Comparison of ENCODE assay signal across 14 cellular contexts in the genomic region with DNA sequence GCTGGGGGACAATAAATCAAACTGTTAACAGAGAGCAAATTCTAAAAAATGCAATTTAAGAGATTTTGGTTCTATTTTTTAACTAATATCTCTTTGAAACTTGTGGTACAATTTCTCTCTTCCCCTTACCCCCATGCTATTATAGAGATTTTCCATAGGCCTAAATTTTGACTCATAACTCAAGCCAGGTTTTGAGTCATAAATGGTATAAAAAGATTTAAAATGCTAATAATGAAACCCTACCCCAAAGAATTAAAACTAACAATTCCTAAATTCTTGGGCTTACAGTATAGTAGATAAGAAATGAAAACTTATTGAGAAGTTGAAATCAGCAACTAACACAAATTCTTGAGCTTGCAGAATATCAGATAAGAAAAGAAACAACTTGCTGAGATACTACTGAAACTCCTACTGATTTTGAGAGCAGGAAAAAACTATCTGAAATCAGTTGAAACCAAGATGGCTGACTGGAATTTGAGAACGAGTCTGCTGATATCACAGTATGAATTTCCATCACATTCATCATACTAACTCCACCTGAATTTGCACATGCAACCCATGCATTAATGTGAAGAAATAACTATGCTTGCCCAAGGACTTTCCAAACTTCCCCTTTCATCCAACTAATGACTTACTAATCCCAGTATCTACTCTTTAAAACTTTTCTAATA. TPM values are rescaled to one million over a fixed set of nuclear protein-coding genes. Genes with fewer than 3 reads are reported as not detected.
DNase-seq lines count a peak whose midpoint lies in the region; ATAC-seq, FAIRE-seq and TF ChIP-seq lines count a peak whose summit lies in the region.
"Had no signal": no experiment of that assay in that cellular context is flagged by ENCODE, and none has a peak within 500 bp of the region (broad histone marks: within the 10 kb centered on the region; RNA-seq: fewer than 3 reads in every experiment).

No MANE protein-coding gene starts in this region.

- no peak overlapping the region for H3K27ac ChIP-seq in sigmoid colon
- H3K27ac ChIP-seq in CD4-positive, alpha-beta memory T cell (ENCODE audit: low read depth, low read length): no peak overlapping the region
- H3K27ac ChIP-seq: breast epithelium, heart right ventricle, SJSA1 had no signal

- H3K4me3 Mint-ChIP-seq in activated T-cell treated with anti-CD3 and anti-CD28 coated beads, Interleukin-2, amount 50 U/mL, for 72 hours: no peak overlapping the region
- H3K4me3 Mint-ChIP-seq in stimulated activated naive B cell treated with anti-CD40 and anti-IgM and Interleukin-4, amounts not matched to agents 10 μg/mL and 1 μg/mL and 100 μg/mL, for 72 hours: peak overlapping the region; percentile 33 to 41
- no peak overlapping the region for H3K4me3 Mint-ChIP-seq in CD4-positive, alpha-beta memory T cell

- no peak for ATAC-seq in activated T-cell treated with anti-CD3 and anti-CD28 coated beads, Interleukin-2, amount 50 U/mL, for 72 hours (replicated peaks in 1 of 2)
- ATAC-seq in HG03342 (IDR thresholded peaks at IDR 0.05; ENCODE audit: unreplicated experiment): peak; percentile 77
- peak; percentile 89 to 96 for ATAC-seq in stimulated activated naive B cell treated with anti-CD40 and anti-IgM and Interleukin-4, amounts not matched to agents 10 μg/mL and 1 μg/mL and 100 μg/mL, for 72 hours (replicated peaks)
- ATAC-seq: heart right ventricle had no signal

- no peaks in the 10 kb centered on the region for H3K27me3 ChIP-seq in sigmoid colon
- no peaks in the 10 kb centered on the region for H3K27me3 ChIP-seq in CD4-positive, alpha-beta memory T cell (ENCODE audit: insufficient read depth, low read length)
- H3K27me3 ChIP-seq: breast epithelium, heart right ventricle, SJSA1 had no signal

- H3K36me3 Mint-ChIP-seq in activated T-cell treated with anti-CD3 and anti-CD28 coated beads, Interleukin-2, amount 50 U/mL, for 72 hours (ENCODE audit: insufficient read depth in 2 of 2): peaks cover 11 to 31% of the 10 kb centered on the region in 2 donors
- H3K36me3 Mint-ChIP-seq in stimulated activated naive B cell treated with anti-CD40 and anti-IgM and Interleukin-4, amounts not matched to agents 10 μg/mL and 1 μg/mL and 100 μg/mL, for 72 hours: peaks cover 29 to 45% of the 10 kb centered on the region in 2 donors
- H3K36me3 Mint-ChIP-seq in CD4-positive, alpha-beta memory T cell: peaks cover 60 to 62% of the 10 kb centered on the region in 2 donors

- intact Hi-C loops in sigmoid colon (cut with DNase I): no loop called here
- intact Hi-C loops in CD4-positive, alpha-beta memory T cell (cut with micrococcal nuclease): no loop called here

- H3K27ac Mint-ChIP-seq in activated T-cell treated with anti-CD3 and anti-CD28 coated beads, Interleukin-2, amount 50 U/mL, for 72 hours: peak overlapping the region; percentile 19
- H3K27ac Mint-ChIP-seq in stimulated activated naive B cell treated with anti-CD40 and anti-IgM and Interleukin-4, amounts not matched to agents 10 μg/mL and 1 μg/mL and 100 μg/mL, for 72 hours: peak overlapping the region; percentile 85
- H3K27ac Mint-ChIP-seq in CD4-positive, alpha-beta memory T cell: no peak overlapping the region

- H3K9me3 Mint-ChIP-seq in activated T-cell treated with anti-CD3 and anti-CD28 coated beads, Interleukin-2, amount 50 U/mL, for 72 hours: no peaks in the 10 kb centered on the region
- no peaks in the 10 kb centered on the region for H3K9me3 Mint-ChIP-seq in stimulated activated naive B cell treated with anti-CD40 and anti-IgM and Interleukin-4, amounts not matched to agents 10 μg/mL and 1 μg/mL and 100 μg/mL, for 72 hours
- H3K9me3 Mint-ChIP-seq in CD4-positive, alpha-beta memory T cell: no peaks in the 10 kb centered on the region

- CTCF ChIA-PET in CD4-positive, alpha-beta memory T cell (lab: Charles Lee; ENCODE audit: partially characterized antibody): no interaction called here

- DNase-seq in activated T-cell treated with anti-CD3 and anti-CD28 coated beads, Interleukin-2, amount 50 U/mL, for 72 hours: no peak
- no peak for DNase-seq in activated T-cell treated with anti-CD3 and anti-CD28 coated beads, Interleukin-2, amount 50 U/mL, for 48 hours
- no peak for DNase-seq in H54 (ENCODE audit: insufficient read length, low spot score)
- DNase-seq in stimulated activated naive B cell treated with anti-CD40 and anti-IgM and Interleukin-4, amounts not matched to agents 10 μg/mL and 1 μg/mL and 100 μg/mL, for 72 hours: no peak
- no peak for DNase-seq in stimulated activated naive CD4-positive, alpha-beta T cell (lab: John Stamatoyannopoulos, UW)
- no peak for DNase-seq in sigmoid colon
- DNase-seq in CD4-positive, alpha-beta memory T cell: no peak
- DNase-seq: heart right ventricle; NCI-H1092; stimulated activated CD4-positive, alpha-beta T cell treated with anti-CD3 and anti-CD28 coated beads, Interleukin-4, amount 100 ng/mL, for 1 hour; substantia nigra had no signal

- H3K36me3 ChIP-seq in sigmoid colon: peaks cover 0 to 51% (median 4%) of the 10 kb centered on the region in 4 donors
- H3K36me3 ChIP-seq in CD4-positive, alpha-beta memory T cell (ENCODE audit: insufficient read depth, low read length): peaks cover 3% of the 10 kb centered on the region

- POLR2A ChIA-PET in CD4-positive, alpha-beta memory T cell (lab: Charles Lee; ENCODE audit: partially characterized antibody): no interaction called here

- H3K9me3 ChIP-seq in sigmoid colon: no peaks in the 10 kb centered on the region
- H3K9me3 ChIP-seq in CD4-positive, alpha-beta memory T cell (ENCODE audit: control insufficient read depth in 1 of 2, low read length in 2 of 2): no peaks in the 10 kb centered on the region
- H3K9me3 ChIP-seq: breast epithelium, heart right ventricle, SJSA1 had no signal

- TF ChIP-seq EP300 in sigmoid colon (IDR thresholded peaks at IDR 0.05): no peak

- TF ChIP-seq POLR2A in H54 (IDR thresholded peaks at IDR 0.05; ENCODE audit: low read depth, low read length) (no peak), sigmoid colon (IDR thresholded peaks at IDR 0.05) (no peak)

- no peak for TF ChIP-seq CTCF in sigmoid colon (IDR thresholded peaks at IDR 0.05)

- H3K4me1 Mint-ChIP-seq in activated T-cell treated with anti-CD3 and anti-CD28 coated beads, Interleukin-2, amount 50 U/mL, for 72 hours (ENCODE audit: low read depth): peaks cover 9% of the 10 kb centered on the region
- peaks cover 5 to 13% of the 10 kb centered on the region in 2 donors for H3K4me1 Mint-ChIP-seq in stimulated activated naive B cell treated with anti-CD40 and anti-IgM and Interleukin-4, amounts not matched to agents 10 μg/mL and 1 μg/mL and 100 μg/mL, for 72 hours
- H3K4me1 Mint-ChIP-seq in CD4-positive, alpha-beta memory T cell: peaks cover 0 to 1% (median 0%) of the 10 kb centered on the region in 4 donors

- FAIRE-seq in H54 (lab: Jason Lieb, UNC): peak; percentile 61

- no peaks in the 10 kb centered on the region for H3K4me1 ChIP-seq in sigmoid colon
- no peaks in the 10 kb centered on the region for H3K4me1 ChIP-seq in CD4-positive, alpha-beta memory T cell (ENCODE audit: insufficient read depth, low read length)
- H3K4me1 ChIP-seq: breast epithelium, heart right ventricle, SJSA1 had no signal

- WGBS in sigmoid colon, 2 donors: 78 to 94% methylated on average over 1 of the region's 1 CpG

- no peaks in the 10 kb centered on the region for H3K27me3 Mint-ChIP-seq in activated T-cell treated with anti-CD3 and anti-CD28 coated beads, Interleukin-2, amount 50 U/mL, for 72 hours (ENCODE audit: low read depth)
- no peaks in the 10 kb centered on the region for H3K27me3 Mint-ChIP-seq in stimulated activated naive B cell treated with anti-CD40 and anti-IgM and Interleukin-4, amounts not matched to agents 10 μg/mL and 1 μg/mL and 100 μg/mL, for 72 hours
- no peaks in the 10 kb centered on the region for H3K27me3 Mint-ChIP-seq in CD4-positive, alpha-beta memory T cell

- no peak overlapping the region for H3K4me3 ChIP-seq in sigmoid colon
- H3K4me3 ChIP-seq in CD4-positive, alpha-beta memory T cell (ENCODE audit: low read length in 2 of 2): no peak overlapping the region
- H3K4me3 ChIP-seq: breast epithelium, heart right ventricle, SJSA1 had no signal

RNA-seq across cellular contexts. Expression of a gene that starts 36.4 kb away (rescaled TPM):
- total RNA-seq in activated T-cell treated with anti-CD3 and anti-CD28 coated beads, Interleukin-2, amount 50 U/mL, for 72 hours: 10 to 100 TPM; 39.5 to 42.9 TPM
- total RNA-seq in sigmoid colon: 10 to 100 TPM; 18.9 to 26.2 (median 24.4) TPM
- polyA plus RNA-seq in sigmoid colon: 1 to 10 TPM; 3.6 to 9.1 (median 9.0) TPM
- total RNA-seq in CD4-positive, alpha-beta memory T cell: 10 to 100 TPM; 23.5 to 24.1 TPM
- 10 to 100 TPM; 16.2 to 19.2 TPM for polyA plus RNA-seq in CD4-positive, alpha-beta memory T cell

Comparison
In these comparisons a context has a peak if more than half of its experiments do, and no peak if none do; other contexts are left out.
1. ATAC-seq: peak in HG03342 (single experiment) and stimulated activated naive B cell treated with anti-CD40 and anti-IgM and Interleukin-4, amounts not matched to agents 10 μg/mL and 1 μg/mL and 100 μg/mL, for 72 hours (2 of 2); none in activated T-cell treated with anti-CD3 and anti-CD28 coated beads, Interleukin-2, amount 50 U/mL, for 72 hours (0 of 2).
2. H3K27ac Mint-ChIP-seq: peak in activated T-cell treated with anti-CD3 and anti-CD28 coated beads, Interleukin-2, amount 50 U/mL, for 72 hours (single experiment) and stimulated activated naive B cell treated with anti-CD40 and anti-IgM and Interleukin-4, amounts not matched to agents 10 μg/mL and 1 μg/mL and 100 μg/mL, for 72 hours (single experiment); none in CD4-positive, alpha-beta memory T cell (0 of 7).
3. H3K4me3 Mint-ChIP-seq: peak in stimulated activated naive B cell treated with anti-CD40 and anti-IgM and Interleukin-4, amounts not matched to agents 10 μg/mL and 1 μg/mL and 100 μg/mL, for 72 hours (2 of 2); none in activated T-cell treated with anti-CD3 and anti-CD28 coated beads, Interleukin-2, amount 50 U/mL, for 72 hours (0 of 2) and CD4-positive, alpha-beta memory T cell (0 of 8).